ENCODE assay signal across 1 cellular context in the genomic region with DNA sequence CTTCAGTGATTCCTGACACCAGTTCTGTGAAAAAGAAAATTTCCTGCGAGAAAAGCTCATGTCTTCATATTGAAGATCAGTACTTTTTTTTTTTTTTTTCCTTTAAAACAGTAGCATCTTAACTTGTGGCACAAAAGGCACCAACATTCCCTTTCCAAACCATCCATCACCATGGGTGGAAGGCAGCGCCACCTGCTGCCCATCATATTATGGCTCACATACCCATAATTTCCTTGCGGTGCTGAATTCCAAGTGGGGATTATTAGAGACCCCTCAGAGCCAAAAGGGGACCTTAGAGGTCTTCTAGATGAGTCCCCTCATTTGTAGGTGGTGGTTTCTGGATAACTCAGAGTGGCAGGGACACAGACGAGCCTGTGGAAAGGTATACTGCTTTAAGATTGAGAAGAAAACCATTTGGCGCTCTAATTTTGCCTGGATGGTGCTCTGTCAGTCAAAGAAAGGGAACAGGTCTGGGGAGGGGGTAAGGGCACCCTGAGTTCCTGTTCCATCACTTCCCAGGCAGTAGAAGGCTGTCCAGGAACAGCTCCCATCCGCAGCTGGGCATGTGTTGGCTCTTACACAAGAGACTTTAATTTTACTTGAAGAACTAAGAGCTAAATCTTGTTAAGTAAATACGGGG.
TF ChIP-seq lines count a peak whose summit lies in the region.

No MANE protein-coding gene starts in this region.

TF ChIP-seq in endothelial cell of umbilical vein, 7 proteins besides CTCF, POLR2A, EP300 and RAD21 (continued from another document):
- TF ChIP-seq, protein P1, sequence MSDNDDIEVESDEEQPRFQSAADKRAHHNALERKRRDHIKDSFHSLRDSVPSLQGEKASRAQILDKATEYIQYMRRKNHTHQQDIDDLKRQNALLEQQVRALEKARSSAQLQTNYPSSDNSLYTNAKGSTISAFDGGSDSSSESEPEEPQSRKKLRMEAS (IDR thresholded peaks at IDR 0.05; ENCODE audit: insufficient read depth, insufficient read length) = no peak
- TF ChIP-seq JUN (IDR thresholded peaks at IDR 0.05; ENCODE audit: borderline replicate concordance, insufficient read depth, insufficient read length, low read depth) (no peak), FOS (IDR thresholded peaks at IDR 0.05; ENCODE audit: borderline replicate concordance, insufficient read depth, low read length) (no peak)
